ENCODE assay signal across 8 cellular contexts in genomic region chr1:184691719-184692324, GRCh38.
DNase-seq lines count a peak whose midpoint lies in the region; ATAC-seq and TF ChIP-seq lines count a peak whose summit lies in the region.

No MANE protein-coding gene starts in this region.

- peaks cover 22% of the 10 kb centered on the region for H3K4me1 Mint-ChIP-seq in HFFc6 (ENCODE audit: low read depth)

- no peak overlapping the region for H3K4me3 Mint-ChIP-seq in HFFc6

- TF ChIP-seq CTCF in HFFc6 (IDR thresholded peaks at IDR 0.05), result peak; percentile 86

- in situ Hi-C loops in SK-MEL-5 (cut with HindIII; ENCODE audit: low pct_unique_long_range_greater_than_20kb, low sequenced_read_pairs), result no loop called here

- peak overlapping the region; percentile 26; the same call in 1 of the 2 replicates for H3K27ac Mint-ChIP-seq in HFFc6

- H3K9me3 Mint-ChIP-seq in HFFc6, result no peaks in the 10 kb centered on the region

- ATAC-seq in GM19328 (IDR thresholded peaks at IDR 0.05; ENCODE audit: unreplicated experiment), result no peak

- no peaks in the 10 kb centered on the region; the same call in 1 of the 2 replicates for H3K27me3 Mint-ChIP-seq in HFFc6 (ENCODE audit: insufficient read depth)

- H3K36me3 Mint-ChIP-seq in HFFc6 (ENCODE audit: low read depth), result no peaks in the 10 kb centered on the region

- DNase-seq in COLO668 (lab: John Stamatoyannopoulos, UW; ENCODE audit: unreplicated experiment), result peak; percentile 15
- peak; percentile 49 for DNase-seq in HFFc6
- peak; percentile 65 for DNase-seq in SK-MEL-5 (ENCODE audit: low read depth, low spot score)
- DNase-seq in fibroblast of the conjunctiva (ENCODE audit: low read depth), result peak; percentile 33
- DNase-seq in pulmonary artery endothelial cell (ENCODE audit: low read depth, low spot score), result peak; percentile 19
- no peak for DNase-seq in epidermal melanocyte (ENCODE audit: insufficient read length, low spot score)
- DNase-seq in central memory CD4-positive, alpha-beta T cell, result no peak

Comparison
In these comparisons a context has a peak if more than half of its experiments do, and no peak if none do; other contexts are left out.
1. DNase-seq: peak in COLO668 (single experiment), HFFc6 (single experiment), SK-MEL-5 (single experiment), fibroblast of the conjunctiva (single experiment) and pulmonary artery endothelial cell (single experiment); none in epidermal melanocyte (single experiment) and central memory CD4-positive, alpha-beta T cell (single experiment).